ENCODE assay signal across 28 cellular contexts in genomic region chr6:158839796-158840195, GRCh38.
"Had no signal": no experiment of that assay in that cellular context is flagged by ENCODE, and none has a peak within 500 bp of the region (broad histone marks: within the 10 kb centered on the region; RNA-seq: fewer than 3 reads in every experiment).

No MANE protein-coding gene starts in this region.

- H3K27me3 ChIP-seq: adrenal gland, breast epithelium, MG63 had no signal

- H3K27ac ChIP-seq: adrenal gland, breast epithelium, SK-N-MC had no signal

- DNase-seq: activated CD4-positive, alpha-beta T cell treated with anti-CD3 and anti-CD28 coated beads, Interleukin-2, amount 10 ng/mL, durations not matched to agents 24 days and 14 days; activated CD4-positive, alpha-beta T cell treated with anti-CD3 and anti-CD28 coated beads, Interleukin-2, amount 50 U/mL, for 48 hours; activated CD4-positive, CD25-positive, alpha-beta regulatory T cell treated with anti-CD3 and anti-CD28 coated beads, Interleukin-2, amount 50 U/mL, for 72 hours; activated naive CD4-positive, alpha-beta T cell treated with anti-CD3 and anti-CD28 coated beads, Interleukin-2, amount 50 U/mL, for 16 hours; activated naive CD8-positive, alpha-beta T cell treated with anti-CD3 and anti-CD28 coated beads, Interleukin-2, amount 10 ng/mL, durations not matched to agents 7 days and 5 days; activated T-cell treated with anti-CD3 and anti-CD28 coated beads for 4 hours; activated T-cell treated with anti-CD3 and anti-CD28 coated beads, Interleukin-2, amount 50 U/mL, for 48 hours; adrenal gland; aorta; caudate nucleus; KG1; MG63; NCI-H1105; NCI-H1436; NCI-H1694 treated with DMSO at 0.1 percent for 48 hours; NCI-H2029 treated with DMSO at 0.1 percent for 48 hours; NCI-H345; NCI-H510A; NCI-H526 treated with DMSO at 0.1 percent for 48 hours; NCI-H82; RPMI8226; T-helper 17 cell; T-helper 9 cell had no signal

- H3K36me3 Mint-ChIP-seq: activated naive CD8-positive, alpha-beta T cell treated with anti-CD3 and anti-CD28 coated beads, Interleukin-2, amount 10 ng/mL, durations not matched to agents 7 days and 5 days had no signal

- ATAC-seq: Right ventricle myocardium inferior, T-helper 17 cell, WTC11 had no signal

- H3K4me3 ChIP-seq: adrenal gland, breast epithelium, MG63, SK-N-MC had no signal

- H3K4me3 Mint-ChIP-seq: activated CD4-positive, alpha-beta T cell treated with anti-CD3 and anti-CD28 coated beads, Interleukin-2, amount 10 ng/mL, durations not matched to agents 24 days and 14 days; activated naive CD8-positive, alpha-beta T cell treated with anti-CD3 and anti-CD28 coated beads, Interleukin-2, amount 10 ng/mL, durations not matched to agents 7 days and 5 days; T-helper 17 cell; WTC11 had no signal

- H3K27ac Mint-ChIP-seq: activated CD4-positive, alpha-beta T cell treated with anti-CD3 and anti-CD28 coated beads, Interleukin-2, amount 10 ng/mL, durations not matched to agents 24 days and 14 days; activated naive CD8-positive, alpha-beta T cell treated with anti-CD3 and anti-CD28 coated beads, Interleukin-2, amount 10 ng/mL, durations not matched to agents 7 days and 5 days; activated T-helper 2 cell treated with anti-CD3 and anti-CD28 coated beads, Interferon-gamma antibody, Interleukin-2, Interleukin-4, amounts not matched to agents 10 μg/mL and 5 μg/mL and 100 μg/mL, durations not matched to agents 14 hours and 24 hours and 36 hours; T-helper 17 cell; WTC11 had no signal

- H3K4me1 ChIP-seq: adrenal gland, breast epithelium had no signal

- H3K4me1 Mint-ChIP-seq: activated CD4-positive, alpha-beta T cell treated with anti-CD3 and anti-CD28 coated beads, Interleukin-2, amount 10 ng/mL, durations not matched to agents 24 days and 14 days; activated naive CD8-positive, alpha-beta T cell treated with anti-CD3 and anti-CD28 coated beads, Interleukin-2, amount 10 ng/mL, durations not matched to agents 7 days and 5 days had no signal

- H3K9me3 ChIP-seq: adrenal gland, breast epithelium, MG63 had no signal

- H3K36me3 ChIP-seq: adrenal gland, breast epithelium, MG63 had no signal
